ENCODE assay signal across 13 cellular contexts in genomic region chrX:44314259-44314734, GRCh38. TPM values are rescaled to one million over a fixed set of nuclear protein-coding genes. Genes with fewer than 3 reads are reported as not detected.
DNase-seq lines count a peak whose midpoint lies in the region; ATAC-seq and TF ChIP-seq lines count a peak whose summit lies in the region.
"Had no signal": no experiment of that assay in that cellular context is flagged by ENCODE, and none has a peak within 500 bp of the region (broad histone marks: within the 10 kb centered on the region; RNA-seq: fewer than 3 reads in every experiment).

No MANE protein-coding gene starts in this region.

- TF ChIP-seq RAD21 in SK-N-SH (IDR thresholded peaks at IDR 0.05; ENCODE audit: low read length) = no peak

- no peak overlapping the region for H3K27ac ChIP-seq in SK-N-SH (ENCODE audit: low read depth in 2 of 2, low read length in 1 of 2)
- H3K27ac ChIP-seq: A549, body of pancreas, suprapubic skin had no signal

- 51% methylated on average over 2 of the region's 2 CpGs for WGBS in SK-N-SH (ENCODE audit: low lambda C conversion rate)

- POLR2A ChIA-PET in SK-N-SH (lab: Yijun Ruan, JAX) = no interaction called here

- CTCF ChIA-PET in SK-N-SH (lab: Yijun Ruan, JAX) = interaction anchor here (0.6 kb wide), 1 partner anchor 11 kb away, joined by 3 read pairs; no protein-coding TSS in a partner anchor

- no peaks in the 10 kb centered on the region for H3K27me3 Mint-ChIP-seq in stimulated activated naive CD8-positive, alpha-beta T cell treated with anti-CD3 and anti-CD28 coated beads, Interleukin-15, Interleukin-2, amounts not matched to agents 100 ng/mL and 50 ng/mL, for 24 hours

- H3K9me3 ChIP-seq in SK-N-SH = no peaks in the 10 kb centered on the region
- H3K9me3 ChIP-seq: A549, body of pancreas, suprapubic skin had no signal

- peak overlapping the region; percentile 73 for H3K27ac Mint-ChIP-seq in stimulated activated naive CD8-positive, alpha-beta T cell treated with anti-CD3 and anti-CD28 coated beads, Interleukin-15, Interleukin-2, amounts not matched to agents 100 ng/mL and 50 ng/mL, for 24 hours

- no peak overlapping the region for H3K4me2 ChIP-seq in SK-N-SH
- H3K4me2 ChIP-seq: A549 had no signal

- H2AFZ ChIP-seq in SK-N-SH (ENCODE audit: low read depth) = no peak overlapping the region

- no peak overlapping the region for H3K4me3 ChIP-seq in SK-N-SH (ENCODE audit: low read depth in 2 of 2, low read length in 1 of 2)
- H3K4me3 ChIP-seq: A549, body of pancreas, suprapubic skin had no signal

- H4K20me1 ChIP-seq in SK-N-SH (ENCODE audit: insufficient read depth) = no peaks in the 10 kb centered on the region

- TF ChIP-seq EP300 in SK-N-SH (IDR thresholded peaks at IDR 0.05; ENCODE audit: borderline replicate concordance in 1 of 2, low read depth in 1 of 2, low read length in 1 of 2) = no peak

- H3K9me2 ChIP-seq in SK-N-SH = no peaks in the 10 kb centered on the region

- H3K79me2 ChIP-seq in SK-N-SH (ENCODE audit: insufficient read depth) = no peaks in the 10 kb centered on the region

- DNase-seq in SK-N-SH (peak; percentile 19), SK-MEL-5 (ENCODE audit: low read depth, low spot score) (peak; percentile 21), globus pallidus (ENCODE audit: low spot score) (peak; percentile 7), NCI-H774 (lab: John Stamatoyannopoulos, UW) (no peak)
- DNase-seq: GOT3 had no signal

- peaks cover 0 to 2% of the 10 kb centered on the region in 2 experiments; a peak in 1 of 4 replicates for H3K4me1 ChIP-seq in SK-N-SH (ENCODE audit: control insufficient read depth in 1 of 2, insufficient read depth in 2 of 2, low read depth in 1 of 2, low read length in 1 of 2)
- H3K4me1 ChIP-seq: A549, body of pancreas, suprapubic skin had no signal

- H3K27me3 ChIP-seq in SK-N-SH (ENCODE audit: insufficient read depth) = no peaks in the 10 kb centered on the region
- H3K27me3 ChIP-seq: body of pancreas, suprapubic skin had no signal

- peaks cover 12% of the 10 kb centered on the region for H3K4me1 Mint-ChIP-seq in stimulated activated naive CD8-positive, alpha-beta T cell treated with anti-CD3 and anti-CD28 coated beads, Interleukin-15, Interleukin-2, amounts not matched to agents 100 ng/mL and 50 ng/mL, for 24 hours (ENCODE audit: low read depth)

- no peaks in the 10 kb centered on the region for H3K9me3 Mint-ChIP-seq in stimulated activated naive CD8-positive, alpha-beta T cell treated with anti-CD3 and anti-CD28 coated beads, Interleukin-15, Interleukin-2, amounts not matched to agents 100 ng/mL and 50 ng/mL, for 24 hours

- H3K36me3 Mint-ChIP-seq in stimulated activated naive CD8-positive, alpha-beta T cell treated with anti-CD3 and anti-CD28 coated beads, Interleukin-15, Interleukin-2, amounts not matched to agents 100 ng/mL and 50 ng/mL, for 24 hours (ENCODE audit: low read depth) = no peaks in the 10 kb centered on the region

- H3K4me3 Mint-ChIP-seq in stimulated activated naive CD8-positive, alpha-beta T cell treated with anti-CD3 and anti-CD28 coated beads, Interleukin-15, Interleukin-2, amounts not matched to agents 100 ng/mL and 50 ng/mL, for 24 hours = peak overlapping the region; percentile 7

- in situ Hi-C loops in SK-MEL-5 (cut with HindIII; ENCODE audit: low pct_unique_long_range_greater_than_20kb, low sequenced_read_pairs) = no loop called here

- no peaks in the 10 kb centered on the region for H3K36me3 ChIP-seq in SK-N-SH (replicated peaks in 1 of 2; ENCODE audit: control insufficient read depth in 1 of 2, insufficient read depth in 2 of 2, low read length in 1 of 2)
- H3K36me3 ChIP-seq: suprapubic skin had no signal

- H3K9ac ChIP-seq in SK-N-SH = no peak overlapping the region

- no peaks in the 10 kb centered on the region for H3F3A ChIP-seq in SK-N-SH (replicated peaks; ENCODE audit: insufficient read depth)

- TF ChIP-seq CTCF in SK-N-SH (IDR thresholded peaks at IDR 0.05) = no peak

- no peak for ATAC-seq in SK-N-SH treated with all-trans-retinoic acid at 6 μM for 48 hours
- ATAC-seq in HG02973 (IDR thresholded peaks at IDR 0.05; ENCODE audit: unreplicated experiment) = no peak
- no peak for ATAC-seq in HG02642 (IDR thresholded peaks at IDR 0.05; ENCODE audit: poor library complexity, unreplicated experiment)
- ATAC-seq: A549, body of pancreas, Panc1 had no signal

TF ChIP-seq in SK-N-SH, 30 proteins besides CTCF, POLR2A, EP300 and RAD21 (continues in another document):
- TF ChIP-seq FOXM1 (IDR thresholded peaks at IDR 0.05; ENCODE audit: low read depth) (no peak), ELF1 (IDR thresholded peaks at IDR 0.05) (no peak; the same call in 1 of the 2 replicates), GABPA (IDR thresholded peaks at IDR 0.05; ENCODE audit: low read depth) (no peak), FOSL2 (IDR thresholded peaks at IDR 0.05; ENCODE audit: borderline replicate concordance, low read depth) (no peak), EZH2phosphoT487 (IDR thresholded peaks at IDR 0.05; ENCODE audit: borderline replicate concordance, low read depth) (no peak), SIN3A (IDR thresholded peaks at IDR 0.05; ENCODE audit: borderline replicate concordance, low read depth, low read length) (no peak), ZBTB33 (IDR thresholded peaks at IDR 0.05; ENCODE audit: borderline replicate concordance, low read depth) (no peak), GATA2 (CRISPR knock-in tag; IDR thresholded peaks at IDR 0.05) (no peak)
- TF ChIP-seq, protein P1, sequence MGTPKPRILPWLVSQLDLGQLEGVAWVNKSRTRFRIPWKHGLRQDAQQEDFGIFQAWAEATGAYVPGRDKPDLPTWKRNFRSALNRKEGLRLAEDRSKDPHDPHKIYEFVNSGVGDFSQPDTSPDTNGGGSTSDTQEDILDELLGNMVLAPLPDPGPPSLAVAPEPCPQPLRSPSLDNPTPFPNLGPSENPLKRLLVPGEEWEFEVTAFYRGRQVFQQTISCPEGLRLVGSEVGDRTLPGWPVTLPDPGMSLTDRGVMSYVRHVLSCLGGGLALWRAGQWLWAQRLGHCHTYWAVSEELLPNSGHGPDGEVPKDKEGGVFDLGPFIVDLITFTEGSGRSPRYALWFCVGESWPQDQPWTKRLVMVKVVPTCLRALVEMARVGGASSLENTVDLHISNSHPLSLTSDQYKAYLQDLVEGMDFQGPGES (IDR thresholded peaks at IDR 0.05; ENCODE audit: low read depth, low read length) = no peak

TF ChIP-seq in SK-N-SH treated with all-trans-retinoic acid at 6 μM for 48 hours, 23 proteins besides CTCF, POLR2A, EP300 and RAD21:
- TF ChIP-seq BACH2 (CRISPR knock-in tag; IDR thresholded peaks at IDR 0.05; ENCODE audit: borderline replicate concordance) = no peak

RNA-seq across cellular contexts. Expression of gene EFHC2, which starts 29.2 kb away (rescaled TPM):
- 0.03 TPM in 2 replicates for polyA plus RNA-seq in SK-N-SH (2012; rRNA removed)
- polyA plus RNA-seq in SK-N-SH (2012; cell fraction: cytosol; rRNA removed) = 0.06 and 0.07 TPM in 2 replicates
- 0.04 and 0.13 TPM in 2 replicates for polyA plus RNA-seq in SK-N-SH (2012; cell fraction: nucleus; rRNA removed)
- total RNA-seq in SK-MEL-5 (2014; rRNA removed; shearing (Covaris generic)) = not detected in 2 replicates
- not detected in 2 replicates for polyA plus RNA-seq in SK-MEL-5 (2015; cell fraction: cytosol; rRNA removed)
- 0.20 TPM in 1 of 2 replicates, not detected in the other for polyA plus RNA-seq in SK-MEL-5 (2015; cell fraction: nucleus; rRNA removed)
